In genomic region chr10:95242581-95243317, GRCh38 we compare ENCODE assay signal across 8 cellular contexts. TPM values are rescaled to one million over a fixed set of nuclear protein-coding genes. Genes with fewer than 3 reads are reported as not detected.
DNase-seq lines count a peak whose midpoint lies in the region; ATAC-seq, FAIRE-seq and TF ChIP-seq lines count a peak whose summit lies in the region.

No MANE protein-coding gene starts in this region.

- no peak overlapping the region for H3K4me3 ChIP-seq in BE2C (ENCODE audit: low read depth, low read length)
- no peak overlapping the region for H3K4me3 ChIP-seq in GM12865 (ENCODE audit: low read depth, low read length)
- no peak overlapping the region for H3K4me3 ChIP-seq in OCI-LY1 (ENCODE audit: low read depth, low read length, poor library complexity, severe bottlenecking)

- H3K27me3 Mint-ChIP-seq in memory B cell, result no peaks in the 10 kb centered on the region

- no peak for FAIRE-seq in GM12891 (lab: Jason Lieb, UNC)

- H4K20me1 ChIP-seq in OCI-LY1 (ENCODE audit: insufficient read depth, low read length), result no peaks in the 10 kb centered on the region

- H3K79me2 ChIP-seq in OCI-LY1 (ENCODE audit: insufficient read depth, low read length), result no peaks in the 10 kb centered on the region

- peak; percentile 37 for DNase-seq in BE2C
- DNase-seq in GM12865 (ENCODE audit: low read depth), result peak; percentile 58
- peak; percentile 46 for DNase-seq in cerebellar cortex (ENCODE audit: low spot score)
- DNase-seq in memory B cell (ENCODE audit: low spot score in 2 of 2), result no peak
- no peak for DNase-seq in GM12891 (ENCODE audit: insufficient read length, low spot score)

- H3K36me3 Mint-ChIP-seq in memory B cell, result peaks cover 27% of the 10 kb centered on the region

- no peaks in the 10 kb centered on the region for H3F3A ChIP-seq in OCI-LY1 (ENCODE audit: insufficient read depth, low read length)

- no peaks in the 10 kb centered on the region for H3K9me2 ChIP-seq in OCI-LY1 (ENCODE audit: low read depth, low read length)

- H3K4me1 ChIP-seq in BE2C (no peaks in the 10 kb centered on the region), OCI-LY1 (ENCODE audit: insufficient read depth, low read length, severe bottlenecking) (peaks cover 4% of the 10 kb centered on the region)

- H3K36me3 ChIP-seq in BE2C (no peaks in the 10 kb centered on the region), OCI-LY1 (ENCODE audit: insufficient read depth, low read length) (0 out of 2 replicates have a peak, but pooled peaks cover 8% of the 10 kb centered on the region)

- H2AFZ ChIP-seq in OCI-LY1 (ENCODE audit: low read length), result no peak overlapping the region

- no peak overlapping the region for H3K27ac ChIP-seq in OCI-LY1 (ENCODE audit: low read depth, low read length, poor library complexity, severe bottlenecking)

- no peaks in the 10 kb centered on the region for H3K9me3 Mint-ChIP-seq in memory B cell

- peaks cover 8% of the 10 kb centered on the region for H3K4me1 Mint-ChIP-seq in memory B cell

- H3K9me3 ChIP-seq in BE2C (no peaks in the 10 kb centered on the region), OCI-LY1 (ENCODE audit: low read length) (no peaks in the 10 kb centered on the region)

- H3K9ac ChIP-seq in OCI-LY1 (ENCODE audit: low read length), result no peak overlapping the region

- H3K4me3 Mint-ChIP-seq in memory B cell, result no peak overlapping the region

- no peak overlapping the region for H3K4me2 ChIP-seq in OCI-LY1 (ENCODE audit: low read length)

- peak; percentile 56 for TF ChIP-seq CTCF in BE2C (IDR thresholded peaks at IDR 0.05; ENCODE audit: low read depth, low read length)
- TF ChIP-seq CTCF in GM12865 (IDR thresholded peaks at IDR 0.05; ENCODE audit: insufficient read depth, low read depth, low read length, missing control alignments), result peak; percentile 42
- TF ChIP-seq CTCF in OCI-LY1 (IDR thresholded peaks at IDR 0.05; ENCODE audit: low read length), result peak; percentile 48

- peak overlapping the region; percentile 67 for H3K27ac Mint-ChIP-seq in memory B cell

- ATAC-seq in memory B cell (ENCODE audit: low read depth), result no peak
- ATAC-seq in GM21576 (IDR thresholded peaks at IDR 0.05; ENCODE audit: unreplicated experiment), result no peak
- no peak for ATAC-seq in HG03565 (IDR thresholded peaks at IDR 0.05; ENCODE audit: unreplicated experiment)

- H3K27me3 ChIP-seq in BE2C (no peaks in the 10 kb centered on the region), OCI-LY1 (ENCODE audit: insufficient read depth, low read length) (no peaks in the 10 kb centered on the region)

- TF ChIP-seq POLR2A in GM12891 (IDR thresholded peaks at IDR 0.05; ENCODE audit: low read depth, low read length), result no peak; the same call in 1 of the 2 replicates

TF ChIP-seq in GM12891, 5 proteins besides CTCF, POLR2A, EP300 and RAD21:
- no peak for TF ChIP-seq SPI1 (IDR thresholded peaks at IDR 0.05; ENCODE audit: low read depth, low read length)
- no peak for TF ChIP-seq PAX5 (IDR thresholded peaks at IDR 0.05; ENCODE audit: insufficient read depth, low read length, severe bottlenecking)
- no peak for TF ChIP-seq POU2F2 (IDR thresholded peaks at IDR 0.05; ENCODE audit: low read depth, low read length)
- no peak for TF ChIP-seq POLR2AphosphoS5 (IDR thresholded peaks at IDR 0.05; ENCODE audit: low read depth, low read length)
- no peak for TF ChIP-seq TAF1 (IDR thresholded peaks at IDR 0.05; ENCODE audit: low read depth, low read length)

RNA-seq across cellular contexts. Expression of gene PDLIM1, which starts 48.1 kb away (rescaled TPM):
- 0.74 TPM for polyA plus RNA-seq in BE2C (2012; ENCODE audit: insufficient read depth, insufficient read length, low read depth)
- polyA plus RNA-seq in GM12891 (2012; ENCODE audit: low read depth, missing spikeins), result 569 TPM

RNA-seq across cellular contexts. Expression of gene ACSM6, which starts 48.7 kb away (rescaled TPM):
- not detected for polyA plus RNA-seq in BE2C (2012; ENCODE audit: insufficient read depth, insufficient read length, low read depth)
- polyA plus RNA-seq in GM12891 (2012; ENCODE audit: low read depth, missing spikeins), result not detected

Comparison
In these comparisons a context has a peak if more than half of its experiments do, and no peak if none do; other contexts are left out.
1. DNase-seq: peak in BE2C (single experiment), GM12865 (single experiment) and cerebellar cortex (single experiment); none in memory B cell (0 of 2) and GM12891 (single experiment).
2. Peak in every context shown above with its lines, with median percentiles within 50 percentile points of each other: CTCF ChIP-seq.